Comparison of ENCODE assay signal across 1 cellular context in the genomic region with DNA sequence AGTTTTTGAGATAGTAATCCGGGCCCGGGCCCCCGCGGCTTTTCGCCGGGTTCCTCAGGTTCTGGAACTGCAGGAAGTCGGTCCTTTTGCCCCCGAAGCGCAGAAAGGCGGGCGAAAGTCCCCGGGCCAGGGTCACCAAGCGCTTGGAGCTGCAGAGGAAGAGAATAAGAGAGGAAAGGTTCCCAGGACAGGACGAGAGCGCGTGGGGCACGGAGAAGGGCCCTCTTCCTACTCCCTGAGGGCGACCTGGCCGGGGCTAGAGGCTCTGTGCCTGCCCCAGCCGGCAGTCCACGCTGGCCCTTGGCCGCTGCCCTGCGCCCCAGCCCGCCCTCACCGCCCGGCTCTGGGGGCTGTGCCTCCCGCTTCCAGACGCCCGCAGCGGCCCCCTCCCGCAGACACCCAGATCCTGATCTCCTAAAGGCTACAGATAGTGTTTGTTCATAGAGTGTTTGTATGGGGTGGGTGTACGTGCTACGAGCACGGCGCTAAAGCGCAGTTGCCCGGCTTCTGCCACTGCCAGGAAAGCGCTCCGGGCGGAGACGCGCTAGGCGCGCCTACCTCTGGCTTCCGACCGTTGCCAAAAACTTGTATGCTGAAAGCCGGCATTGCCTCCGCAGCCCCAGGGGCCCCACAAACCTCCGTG.
TF ChIP-seq lines count a peak whose summit lies in the region.

No MANE protein-coding gene starts in this region.

TF ChIP-seq in H1, 55 proteins besides CTCF, POLR2A, EP300 and RAD21 (continued from another document):
- TF ChIP-seq EZH2 (IDR thresholded peaks at IDR 0.05; ENCODE audit: low read depth, low read length, severe bottlenecking) (peak; percentile 43), KDM4A (IDR thresholded peaks at IDR 0.05; ENCODE audit: low read depth, low read length, severe bottlenecking) (peak; percentile 39), BACH1 (IDR thresholded peaks at IDR 0.05; ENCODE audit: low read length) (no peak), SAP30 (IDR thresholded peaks at IDR 0.05; ENCODE audit: insufficient read depth, insufficient replicate concordance, low read length) (no peak), RBBP5 (IDR thresholded peaks at IDR 0.05; ENCODE audit: borderline replicate concordance, low read depth, low read length) (peak; percentile 49; the same call in 1 of the 2 replicates), BCL11A (IDR thresholded peaks at IDR 0.05; ENCODE audit: low read depth in 2 of 2, low read length in 2 of 2) (no peak), HDAC6 (IDR thresholded peaks at IDR 0.05; ENCODE audit: low read depth, low read length) (no peak), SUZ12 (IDR thresholded peaks at IDR 0.05; ENCODE audit: low read length) (peak; percentile 70; the same call in 1 of the 2 replicates), TAF1 (IDR thresholded peaks at IDR 0.05; ENCODE audit: low read depth, low read length) (0 out of 2 replicates have a peak, but pooled peaks have one; percentile 14), SP1 (IDR thresholded peaks at IDR 0.05; ENCODE audit: low read depth, low read length) (no peak), ASH2L (IDR thresholded peaks at IDR 0.05; ENCODE audit: low read length) (no peak), NRF1 (IDR thresholded peaks at IDR 0.05; ENCODE audit: low read depth, low read length) (no peak), HDAC2 (IDR thresholded peaks at IDR 0.05; ENCODE audit: borderline replicate concordance in 1 of 2, low read depth in 2 of 2, low read length in 2 of 2) (no peak), TBP (IDR thresholded peaks at IDR 0.05; ENCODE audit: low read depth, low read length) (peak; percentile 26; the same call in 1 of the 2 replicates), RFX5 (IDR thresholded peaks at IDR 0.05; ENCODE audit: borderline replicate concordance, low read depth, low read length) (no peak), FOSL1 (IDR thresholded peaks at IDR 0.05; ENCODE audit: insufficient read depth, low read depth, low read length) (no peak), BRCA1 (IDR thresholded peaks at IDR 0.05; ENCODE audit: low read depth, low read length) (no peak), MAFK (IDR thresholded peaks at IDR 0.05; ENCODE audit: low read depth, low read length) (no peak), TAF7 (optimal IDR thresholded peaks at IDR 0.05; ENCODE audit: borderline replicate concordance, low read depth, low read length) (no peak)
- TF ChIP-seq, protein P1, sequence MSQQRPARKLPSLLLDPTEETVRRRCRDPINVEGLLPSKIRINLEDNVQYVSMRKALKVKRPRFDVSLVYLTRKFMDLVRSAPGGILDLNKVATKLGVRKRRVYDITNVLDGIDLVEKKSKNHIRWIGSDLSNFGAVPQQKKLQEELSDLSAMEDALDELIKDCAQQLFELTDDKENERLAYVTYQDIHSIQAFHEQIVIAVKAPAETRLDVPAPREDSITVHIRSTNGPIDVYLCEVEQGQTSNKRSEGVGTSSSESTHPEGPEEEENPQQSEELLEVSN (IDR thresholded peaks at IDR 0.05): no peak
- TF ChIP-seq, protein P2, sequence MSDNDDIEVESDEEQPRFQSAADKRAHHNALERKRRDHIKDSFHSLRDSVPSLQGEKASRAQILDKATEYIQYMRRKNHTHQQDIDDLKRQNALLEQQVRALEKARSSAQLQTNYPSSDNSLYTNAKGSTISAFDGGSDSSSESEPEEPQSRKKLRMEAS (IDR thresholded peaks at IDR 0.05): 0 out of 2 replicates have a peak, but pooled peaks have one; percentile 8
- TF ChIP-seq, protein P3, sequence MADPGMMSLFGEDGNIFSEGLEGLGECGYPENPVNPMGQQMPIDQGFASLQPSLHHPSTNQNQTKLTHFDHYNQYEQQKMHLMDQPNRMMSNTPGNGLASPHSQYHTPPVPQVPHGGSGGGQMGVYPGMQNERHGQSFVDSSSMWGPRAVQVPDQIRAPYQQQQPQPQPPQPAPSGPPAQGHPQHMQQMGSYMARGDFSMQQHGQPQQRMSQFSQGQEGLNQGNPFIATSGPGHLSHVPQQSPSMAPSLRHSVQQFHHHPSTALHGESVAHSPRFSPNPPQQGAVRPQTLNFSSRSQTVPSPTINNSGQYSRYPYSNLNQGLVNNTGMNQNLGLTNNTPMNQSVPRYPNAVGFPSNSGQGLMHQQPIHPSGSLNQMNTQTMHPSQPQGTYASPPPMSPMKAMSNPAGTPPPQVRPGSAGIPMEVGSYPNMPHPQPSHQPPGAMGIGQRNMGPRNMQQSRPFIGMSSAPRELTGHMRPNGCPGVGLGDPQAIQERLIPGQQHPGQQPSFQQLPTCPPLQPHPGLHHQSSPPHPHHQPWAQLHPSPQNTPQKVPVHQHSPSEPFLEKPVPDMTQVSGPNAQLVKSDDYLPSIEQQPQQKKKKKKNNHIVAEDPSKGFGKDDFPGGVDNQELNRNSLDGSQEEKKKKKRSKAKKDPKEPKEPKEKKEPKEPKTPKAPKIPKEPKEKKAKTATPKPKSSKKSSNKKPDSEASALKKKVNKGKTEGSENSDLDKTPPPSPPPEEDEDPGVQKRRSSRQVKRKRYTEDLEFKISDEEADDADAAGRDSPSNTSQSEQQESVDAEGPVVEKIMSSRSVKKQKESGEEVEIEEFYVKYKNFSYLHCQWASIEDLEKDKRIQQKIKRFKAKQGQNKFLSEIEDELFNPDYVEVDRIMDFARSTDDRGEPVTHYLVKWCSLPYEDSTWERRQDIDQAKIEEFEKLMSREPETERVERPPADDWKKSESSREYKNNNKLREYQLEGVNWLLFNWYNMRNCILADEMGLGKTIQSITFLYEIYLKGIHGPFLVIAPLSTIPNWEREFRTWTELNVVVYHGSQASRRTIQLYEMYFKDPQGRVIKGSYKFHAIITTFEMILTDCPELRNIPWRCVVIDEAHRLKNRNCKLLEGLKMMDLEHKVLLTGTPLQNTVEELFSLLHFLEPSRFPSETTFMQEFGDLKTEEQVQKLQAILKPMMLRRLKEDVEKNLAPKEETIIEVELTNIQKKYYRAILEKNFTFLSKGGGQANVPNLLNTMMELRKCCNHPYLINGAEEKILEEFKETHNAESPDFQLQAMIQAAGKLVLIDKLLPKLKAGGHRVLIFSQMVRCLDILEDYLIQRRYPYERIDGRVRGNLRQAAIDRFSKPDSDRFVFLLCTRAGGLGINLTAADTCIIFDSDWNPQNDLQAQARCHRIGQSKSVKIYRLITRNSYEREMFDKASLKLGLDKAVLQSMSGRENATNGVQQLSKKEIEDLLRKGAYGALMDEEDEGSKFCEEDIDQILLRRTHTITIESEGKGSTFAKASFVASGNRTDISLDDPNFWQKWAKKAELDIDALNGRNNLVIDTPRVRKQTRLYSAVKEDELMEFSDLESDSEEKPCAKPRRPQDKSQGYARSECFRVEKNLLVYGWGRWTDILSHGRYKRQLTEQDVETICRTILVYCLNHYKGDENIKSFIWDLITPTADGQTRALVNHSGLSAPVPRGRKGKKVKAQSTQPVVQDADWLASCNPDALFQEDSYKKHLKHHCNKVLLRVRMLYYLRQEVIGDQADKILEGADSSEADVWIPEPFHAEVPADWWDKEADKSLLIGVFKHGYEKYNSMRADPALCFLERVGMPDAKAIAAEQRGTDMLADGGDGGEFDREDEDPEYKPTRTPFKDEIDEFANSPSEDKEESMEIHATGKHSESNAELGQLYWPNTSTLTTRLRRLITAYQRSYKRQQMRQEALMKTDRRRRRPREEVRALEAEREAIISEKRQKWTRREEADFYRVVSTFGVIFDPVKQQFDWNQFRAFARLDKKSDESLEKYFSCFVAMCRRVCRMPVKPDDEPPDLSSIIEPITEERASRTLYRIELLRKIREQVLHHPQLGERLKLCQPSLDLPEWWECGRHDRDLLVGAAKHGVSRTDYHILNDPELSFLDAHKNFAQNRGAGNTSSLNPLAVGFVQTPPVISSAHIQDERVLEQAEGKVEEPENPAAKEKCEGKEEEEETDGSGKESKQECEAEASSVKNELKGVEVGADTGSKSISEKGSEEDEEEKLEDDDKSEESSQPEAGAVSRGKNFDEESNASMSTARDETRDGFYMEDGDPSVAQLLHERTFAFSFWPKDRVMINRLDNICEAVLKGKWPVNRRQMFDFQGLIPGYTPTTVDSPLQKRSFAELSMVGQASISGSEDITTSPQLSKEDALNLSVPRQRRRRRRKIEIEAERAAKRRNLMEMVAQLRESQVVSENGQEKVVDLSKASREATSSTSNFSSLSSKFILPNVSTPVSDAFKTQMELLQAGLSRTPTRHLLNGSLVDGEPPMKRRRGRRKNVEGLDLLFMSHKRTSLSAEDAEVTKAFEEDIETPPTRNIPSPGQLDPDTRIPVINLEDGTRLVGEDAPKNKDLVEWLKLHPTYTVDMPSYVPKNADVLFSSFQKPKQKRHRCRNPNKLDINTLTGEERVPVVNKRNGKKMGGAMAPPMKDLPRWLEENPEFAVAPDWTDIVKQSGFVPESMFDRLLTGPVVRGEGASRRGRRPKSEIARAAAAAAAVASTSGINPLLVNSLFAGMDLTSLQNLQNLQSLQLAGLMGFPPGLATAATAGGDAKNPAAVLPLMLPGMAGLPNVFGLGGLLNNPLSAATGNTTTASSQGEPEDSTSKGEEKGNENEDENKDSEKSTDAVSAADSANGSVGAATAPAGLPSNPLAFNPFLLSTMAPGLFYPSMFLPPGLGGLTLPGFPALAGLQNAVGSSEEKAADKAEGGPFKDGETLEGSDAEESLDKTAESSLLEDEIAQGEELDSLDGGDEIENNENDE (IDR thresholded peaks at IDR 0.05; ENCODE audit: insufficient replicate concordance, low read length): no peak
TF ChIP-seq in H1: peak in this region for 7.
